8 cellular contexts compared by ENCODE assay signal in the genomic region with DNA sequence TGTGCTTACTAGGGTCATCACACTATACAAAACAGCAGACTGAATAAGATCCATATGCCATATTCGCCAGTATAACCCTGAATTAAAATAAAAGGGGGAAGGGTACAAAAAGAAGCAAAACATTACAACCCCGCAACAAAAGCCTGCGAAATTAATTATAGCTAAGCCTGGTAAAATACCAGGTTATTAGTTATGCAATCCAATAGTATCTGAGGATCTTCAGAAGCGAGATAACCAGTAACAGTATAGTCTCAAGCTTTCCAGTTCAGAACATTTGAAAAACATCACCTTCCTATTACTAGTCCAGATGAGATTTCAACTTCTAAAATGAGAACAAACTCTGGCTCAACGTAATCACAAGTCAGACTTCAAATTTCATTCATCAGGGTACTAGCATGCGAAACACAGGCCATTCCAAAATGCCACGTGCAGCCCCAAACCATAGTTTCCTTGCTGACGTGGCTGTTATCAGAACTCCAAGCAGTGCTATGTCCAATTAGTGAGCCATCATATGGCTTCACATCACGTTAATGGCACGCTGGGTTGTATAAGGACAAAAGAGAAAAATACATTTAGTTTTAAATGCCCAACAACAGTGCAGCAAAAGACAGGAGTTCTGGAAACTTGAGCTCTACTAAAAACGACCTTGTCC. TPM values are rescaled to one million over a fixed set of nuclear protein-coding genes. Genes with fewer than 3 reads are reported as not detected.
A peak's percentile ranks its signal among the peaks of the same experiment; 100 is the strongest.
DNase-seq lines count a peak whose midpoint lies in the region; ATAC-seq and TF ChIP-seq lines count a peak whose summit lies in the region.

No MANE protein-coding gene starts in this region.

- DNase-seq in activated T-cell treated with anti-CD3 and anti-CD28 coated beads, Interleukin-2, amount 50 U/mL, for 24 hours = no peak
- no peak for DNase-seq in activated T-cell treated with anti-CD3 and anti-CD28 coated beads, Interleukin-2, amount 50 U/mL, for 1 hour
- DNase-seq in RPMI7951 (ENCODE audit: low read depth) = peak; percentile 65
- DNase-seq in endodermal cell = peak; percentile 49
- no peak for DNase-seq in neural progenitor cell (ENCODE audit: low spot score)
- no peak for DNase-seq in germinal center (ENCODE audit: low spot score)
- DNase-seq in GM19240 (ENCODE audit: insufficient read length, low spot score) = no peak

- no peaks in the 10 kb centered on the region for H3F3A ChIP-seq in neural progenitor cell (ENCODE audit: low read depth)

- no peaks in the 10 kb centered on the region for H3K27me3 ChIP-seq in endodermal cell (ENCODE audit: control insufficient read depth, insufficient read depth, low read length, poor library complexity, severe bottlenecking)
- no peaks in the 10 kb centered on the region for H3K27me3 ChIP-seq in neural progenitor cell

- H3K27me3 Mint-ChIP-seq in activated T-cell treated with anti-CD3 and anti-CD28 coated beads, Interleukin-2, amount 50 U/mL, for 24 hours = no peaks in the 10 kb centered on the region
- H3K27me3 Mint-ChIP-seq in endodermal cell (ENCODE audit: insufficient read depth) = no peaks in the 10 kb centered on the region
- no peaks in the 10 kb centered on the region for H3K27me3 Mint-ChIP-seq in neural progenitor cell (ENCODE audit: insufficient read depth, low read depth)

- TF ChIP-seq CTCF in endodermal cell (conservative IDR thresholded peaks at IDR 0.05) (no peak), neural progenitor cell (IDR thresholded peaks at IDR 0.05) (no peak)

- H3K36me3 ChIP-seq in endodermal cell (ENCODE audit: control insufficient read depth, insufficient read depth, low read length) = peaks cover 44% of the 10 kb centered on the region
- no peaks in the 10 kb centered on the region for H3K36me3 ChIP-seq in neural progenitor cell

- no peaks in the 10 kb centered on the region for H3K9me3 Mint-ChIP-seq in activated T-cell treated with anti-CD3 and anti-CD28 coated beads, Interleukin-2, amount 50 U/mL, for 24 hours
- H3K9me3 Mint-ChIP-seq in endodermal cell (no peaks in the 10 kb centered on the region), neural progenitor cell (no peaks in the 10 kb centered on the region)

- peak overlapping the region; percentile 84 for H3K4me2 ChIP-seq in neural progenitor cell

- no peak for ATAC-seq in GM18511 (IDR thresholded peaks at IDR 0.05; ENCODE audit: unreplicated experiment)

- H2AFZ ChIP-seq in neural progenitor cell (replicated peaks) = no peak overlapping the region

- peaks cover 10% of the 10 kb centered on the region for H4K20me1 ChIP-seq in neural progenitor cell (ENCODE audit: low read depth)

- H3K27ac ChIP-seq in endodermal cell (ENCODE audit: low read depth, low read length) (no peak overlapping the region), neural progenitor cell (no peak overlapping the region)

- H3K79me2 ChIP-seq in neural progenitor cell (ENCODE audit: low read depth) = peaks cover 61% of the 10 kb centered on the region

- H3K9ac ChIP-seq in endodermal cell (ENCODE audit: extremely low read depth, low read length, poor library complexity, severe bottlenecking) (peak overlapping the region; percentile 93), neural progenitor cell (peak overlapping the region; percentile 89)

- H3K9me3 ChIP-seq in endodermal cell (ENCODE audit: control insufficient read depth, low read length) = no peaks in the 10 kb centered on the region
- no peaks in the 10 kb centered on the region for H3K9me3 ChIP-seq in neural progenitor cell (ENCODE audit: low read depth)

- no peaks in the 10 kb centered on the region for H3K4me1 ChIP-seq in endodermal cell (ENCODE audit: control insufficient read depth, insufficient read depth, low read length)
- peaks cover 8% of the 10 kb centered on the region for H3K4me1 ChIP-seq in neural progenitor cell

- peaks cover 51% of the 10 kb centered on the region for H3K4me1 Mint-ChIP-seq in activated T-cell treated with anti-CD3 and anti-CD28 coated beads, Interleukin-2, amount 50 U/mL, for 24 hours (ENCODE audit: low read depth)
- H3K4me1 Mint-ChIP-seq in endodermal cell (peaks cover 9% of the 10 kb centered on the region), neural progenitor cell (peaks cover 34% of the 10 kb centered on the region)

- 33 to 50% methylated on average over 6 to 11 of the region's 11 CpGs for WGBS in endodermal cell (ENCODE audit: insufficient coverage in 1 of 2, insufficient read length in 1 of 2), 2 experiments

- H3K4me3 ChIP-seq in endodermal cell (ENCODE audit: low read length) (peak overlapping the region; percentile 88), neural progenitor cell (peak overlapping the region; percentile 90)

- H3K36me3 Mint-ChIP-seq in activated T-cell treated with anti-CD3 and anti-CD28 coated beads, Interleukin-2, amount 50 U/mL, for 24 hours (ENCODE audit: low read depth) = peaks cover 59% of the 10 kb centered on the region
- peaks cover 42% of the 10 kb centered on the region for H3K36me3 Mint-ChIP-seq in endodermal cell (ENCODE audit: low read depth)
- peaks cover 13% of the 10 kb centered on the region for H3K36me3 Mint-ChIP-seq in neural progenitor cell

- H3K4me3 Mint-ChIP-seq in activated T-cell treated with anti-CD3 and anti-CD28 coated beads, Interleukin-2, amount 50 U/mL, for 24 hours = peak overlapping the region; percentile 97
- H3K4me3 Mint-ChIP-seq in endodermal cell (peak overlapping the region; percentile 95), neural progenitor cell (peak overlapping the region; percentile 97)

- H3K27ac Mint-ChIP-seq in activated T-cell treated with anti-CD3 and anti-CD28 coated beads, Interleukin-2, amount 50 U/mL, for 24 hours = peak overlapping the region; percentile 96
- H3K27ac Mint-ChIP-seq in endodermal cell (peak overlapping the region; percentile 98), neural progenitor cell (peak overlapping the region; percentile 13)

RNA-seq across cellular contexts. Expression of a gene that starts 1.1 kb away (rescaled TPM):
- 287 and 330 TPM in 2 replicates for total RNA-seq in RPMI7951 (2014; rRNA removed; shearing (Covaris generic))
- total RNA-seq in endodermal cell = 100 to 1,000 TPM; 187 to 200 TPM
- polyA plus RNA-seq in endodermal cell (2013, experiment 1 of 2) = 163 TPM
- 164 TPM for polyA plus RNA-seq in endodermal cell (2013, experiment 2 of 2)
- 114 and 142 TPM in 2 replicates for total RNA-seq in neural progenitor cell (ENCODE audit: low replicate concordance)

Comparison
In these comparisons a context has a peak if more than half of its experiments do, and no peak if none do; other contexts are left out.
1. DNase-seq: peak in RPMI7951 (single experiment) and endodermal cell (single experiment); none in activated T-cell treated with anti-CD3 and anti-CD28 coated beads, Interleukin-2, amount 50 U/mL, for 24 hours (single experiment), activated T-cell treated with anti-CD3 and anti-CD28 coated beads, Interleukin-2, amount 50 U/mL, for 1 hour (single experiment), neural progenitor cell (single experiment), germinal center (single experiment) and GM19240 (single experiment).
2. H3K27ac Mint-ChIP-seq: peak in every context shown above with its lines; median percentile 98 in endodermal cell; 96 in activated T-cell treated with anti-CD3 and anti-CD28 coated beads, Interleukin-2, amount 50 U/mL, for 24 hours; 13 in neural progenitor cell.
3. Peak in every context shown above with its lines, with median percentiles within 50 percentile points of each other: H3K4me3 Mint-ChIP-seq.